ENCODE assay signal across 16 cellular contexts in genomic region chr2:13240061-13240460, GRCh38.
"Had no signal": no experiment of that assay in that cellular context is flagged by ENCODE, and none has a peak within 500 bp of the region (broad histone marks: within the 10 kb centered on the region; RNA-seq: fewer than 3 reads in every experiment).

No MANE protein-coding gene starts in this region.

- H3K9me3 ChIP-seq: esophagus squamous epithelium, heart right ventricle, left lung, upper lobe of right lung had no signal

- H3K27me3 ChIP-seq: cardiac muscle cell, esophagus squamous epithelium, heart right ventricle, left lung, upper lobe of right lung had no signal

- DNase-seq: activated CD4-positive, alpha-beta T cell treated with anti-CD3 and anti-CD28 coated beads, Interleukin-2, amount 50 U/mL, for 48 hours; activated naive CD4-positive, alpha-beta T cell; activated naive CD8-positive, alpha-beta T cell treated with anti-CD3 and anti-CD28 coated beads, Interleukin-2, amount 10 ng/mL, durations not matched to agents 7 days and 5 days; amygdala; effector memory CD4-positive, alpha-beta T cell; esophagus squamous epithelium; heart right ventricle; left lung; midbrain; retina; stimulated activated CD4-positive, alpha-beta T cell treated with anti-CD3 and anti-CD28 coated beads, Interleukin-12 subunit alpha, Interleukin-12 subunit beta, amount 100 ng/mL, for 4 hours; stimulated activated CD4-positive, alpha-beta T cell treated with anti-CD3 and anti-CD28 coated beads, Interleukin-1b, Interleukin-23, amount 100 ng/mL, for 48 hours; stimulated activated CD8-positive, alpha-beta memory T cell treated with anti-CD3 and anti-CD28 coated beads, Interleukin-4, amount 100 ng/mL, for 48 hours; stimulated activated naive CD4-positive, alpha-beta T cell; upper lobe of right lung had no signal

- H3K4me3 ChIP-seq: cardiac muscle cell, esophagus squamous epithelium, heart right ventricle, left lung, upper lobe of right lung had no signal

- H3K36me3 ChIP-seq: cardiac muscle cell, esophagus squamous epithelium, heart right ventricle, left lung, upper lobe of right lung had no signal

- ATAC-seq: heart right ventricle, left lung, upper lobe of right lung had no signal

- H3K4me1 ChIP-seq: esophagus squamous epithelium, heart right ventricle, left lung, upper lobe of right lung had no signal

- H3K27ac ChIP-seq: cardiac muscle cell, esophagus squamous epithelium, heart right ventricle, left lung, upper lobe of right lung had no signal
